Comparison of ENCODE assay signal across 8 cellular contexts in genomic region chr1:8409107-8409506, GRCh38.
DNase-seq lines count a peak whose midpoint lies in the region; ATAC-seq, FAIRE-seq and TF ChIP-seq lines count a peak whose summit lies in the region.

No MANE protein-coding gene starts in this region.

- DNase-seq in AG04450 (ENCODE audit: low read depth, low spot score): no peak
- DNase-seq in GM19239 (ENCODE audit: insufficient read length, low spot score): no peak
- peak; percentile 91 for DNase-seq in fibroblast of villous mesenchyme (ENCODE audit: low read depth)
- DNase-seq in omental fat pad (ENCODE audit: low spot score): no peak
- no peak for DNase-seq in NCI-H82 (lab: John Stamatoyannopoulos, UW)
- DNase-seq in NCI-H446 (lab: John Stamatoyannopoulos, UW): no peak
- no peak for DNase-seq in lower leg skin (ENCODE audit: low spot score in 2 of 2)

- no peak for TF ChIP-seq POLR2A in lower leg skin (IDR thresholded peaks at IDR 0.05)

- CTCF ChIA-PET in AG04450 (lab: Charles Lee): interaction anchor here (0.5 to 1.9 kb wide), 19 partner anchors 11 to 440 kb away, joined by 3 to 12 read pairs (median 4); no protein-coding TSS in a partner anchor

- peak; percentile 83 for FAIRE-seq in GM19239 (lab: Jason Lieb, UNC)

- no peaks in the 10 kb centered on the region for H3K27me3 ChIP-seq in AG04450 (ENCODE audit: control insufficient read depth, insufficient read depth, low read length)

- H3K9me3 ChIP-seq in AG04450 (ENCODE audit: control insufficient read depth, insufficient read depth, low read length): no peaks in the 10 kb centered on the region

- peak; percentile 20 for ATAC-seq in omental fat pad (ENCODE audit: low FRiP score)

- 2 to 3% methylated on average over 6 of the region's 6 CpGs for WGBS in lower leg skin, 2 donors

- H3K27ac ChIP-seq in AG04450 (ENCODE audit: low read depth, low read length): peak overlapping the region; percentile 76
- H3K27ac ChIP-seq in VCaP: peak overlapping the region; percentile 99

- POLR2A ChIA-PET in AG04450 (lab: Yijun Ruan, JAX): interaction anchor here (0.6 to 1.1 kb wide), 3 partner anchors 12 to 407 kb away, joined by 3 to 4 read pairs (median 3); no protein-coding TSS in a partner anchor

- TF ChIP-seq CTCF in AG04450 (IDR thresholded peaks at IDR 0.05; ENCODE audit: low read depth, low read length) (peak; percentile 67), VCaP (conservative IDR thresholded peaks at IDR 0.05) (peak; percentile 73), fibroblast of villous mesenchyme (IDR thresholded peaks at IDR 0.05; ENCODE audit: insufficient read depth, low read depth, low read length) (peak; percentile 60), omental fat pad (IDR thresholded peaks at IDR 0.05) (peak in 1 of 3 donors; percentile 9), lower leg skin (IDR thresholded peaks at IDR 0.05) (no peak)

- H3K4me3 ChIP-seq in AG04450 (ENCODE audit: low read depth, low read length) (no peak overlapping the region), fibroblast of villous mesenchyme (ENCODE audit: low read depth, low read length) (no peak overlapping the region), lower leg skin (ENCODE audit: low read depth, poor library complexity, severe bottlenecking) (no peak overlapping the region)

- intact Hi-C loops in lower leg skin (cut with DNase I; ENCODE audit: low total_unique reads): loop anchor here (10.0 kb wide), 1 partner anchor 156 kb away; no protein-coding TSS in a partner anchor

Comparison
In these comparisons a context has a peak if more than half of its experiments do, and no peak if none do; other contexts are left out.
1. CTCF ChIP-seq: peak in AG04450 (single experiment), VCaP (single experiment) and fibroblast of villous mesenchyme (single experiment); none in lower leg skin (0 of 3).